In the genomic region with DNA sequence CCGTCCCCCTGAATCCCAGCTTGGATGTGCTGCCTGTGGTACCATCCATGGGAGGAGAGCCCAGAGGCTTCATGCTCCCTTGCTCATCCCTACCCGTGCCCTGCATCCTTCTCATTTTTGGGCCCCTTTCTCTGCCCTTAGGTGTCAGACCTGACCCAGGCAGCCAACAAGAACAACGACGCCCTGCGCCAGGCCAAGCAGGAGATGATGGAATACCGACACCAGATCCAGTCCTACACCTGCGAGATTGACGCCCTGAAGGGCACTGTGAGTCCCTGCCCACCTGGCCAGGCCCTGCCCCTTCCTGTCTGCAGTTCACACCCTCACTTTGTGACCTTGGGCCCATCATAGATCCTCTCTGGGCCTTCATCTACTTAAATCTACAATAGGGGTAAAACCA, we compare ENCODE assay signal across 17 cellular contexts. TPM values are rescaled to one million over a fixed set of nuclear protein-coding genes. Genes with fewer than 3 reads are reported as not detected.
DNase-seq lines count a peak whose midpoint lies in the region; ATAC-seq and TF ChIP-seq lines count a peak whose summit lies in the region.
"Had no signal": no experiment of that assay in that cellular context is flagged by ENCODE, and none has a peak within 500 bp of the region (broad histone marks: within the 10 kb centered on the region; RNA-seq: fewer than 3 reads in every experiment).

No MANE protein-coding gene starts in this region.

- intact Hi-C loops in psoas muscle (cut with DNase I) (no loop called here), tibial artery (cut with DNase I; ENCODE audit: low total_unique reads) (no loop called here)

- WGBS in psoas muscle, 3 donors, result 32 to 48% (median 35%) methylated on average over 8 of the region's 8 CpGs

- peaks cover 0 to 36% of the 10 kb centered on the region in 2 donors for H3K4me1 ChIP-seq in right atrium auricular region
- peaks cover 19% of the 10 kb centered on the region for H3K4me1 ChIP-seq in psoas muscle
- H3K4me1 ChIP-seq in tibial artery, result peaks cover 0 to 66% (median 27%) of the 10 kb centered on the region in 4 donors
- H3K4me1 ChIP-seq: BE2C had no signal

- peak overlapping the region; percentile 59 to 60 for H3K4me3 ChIP-seq in right atrium auricular region
- peak overlapping the region; percentile 93 for H3K4me3 ChIP-seq in psoas muscle
- peak overlapping the region; percentile 61 for H3K4me3 ChIP-seq in tibial artery

- ATAC-seq in psoas muscle, result no peak
- no peak for ATAC-seq in effector memory CD8-positive, alpha-beta T cell (replicated peaks)

- H3K27ac ChIP-seq in right atrium auricular region (peak overlapping the region; percentile 92 to 96), psoas muscle (peak overlapping the region; percentile 99), tibial artery (peak overlapping the region; percentile 87 to 96)

- no peak overlapping the region for H3K27ac Mint-ChIP-seq in effector memory CD8-positive, alpha-beta T cell

- TF ChIP-seq CTCF in right atrium auricular region (IDR thresholded peaks at IDR 0.05) (no peak), psoas muscle (IDR thresholded peaks at IDR 0.05) (no peak), tibial artery (IDR thresholded peaks at IDR 0.05) (no peak)

- H3K4me3 Mint-ChIP-seq in effector memory CD8-positive, alpha-beta T cell, result no peak overlapping the region
- H3K4me3 Mint-ChIP-seq: CD4-positive, alpha-beta memory T cell had no signal

- H3K27me3 ChIP-seq in right atrium auricular region (peaks cover 0 to 5% of the 10 kb centered on the region in 2 donors), psoas muscle (ENCODE audit: insufficient read depth in 3 of 3, low read length in 2 of 3) (no peaks in the 10 kb centered on the region), tibial artery (no peaks in the 10 kb centered on the region)
- H3K27me3 ChIP-seq: BE2C had no signal

- H3K36me3 ChIP-seq in right atrium auricular region (peaks cover 72% of the 10 kb centered on the region), psoas muscle (ENCODE audit: insufficient read depth in 1 of 2, low read depth in 1 of 2) (peaks cover 0 to 67% of the 10 kb centered on the region in 2 donors), tibial artery (peaks cover 6 to 33% (median 25%) of the 10 kb centered on the region in 3 donors)
- H3K36me3 ChIP-seq: BE2C had no signal

- H3K9me3 ChIP-seq in right atrium auricular region (no peaks in the 10 kb centered on the region), psoas muscle (no peaks in the 10 kb centered on the region), tibial artery (no peaks in the 10 kb centered on the region)
- H3K9me3 ChIP-seq: BE2C had no signal

- no peaks in the 10 kb centered on the region for H3K36me3 Mint-ChIP-seq in effector memory CD8-positive, alpha-beta T cell (ENCODE audit: insufficient read depth)

- H3K4me1 Mint-ChIP-seq in effector memory CD8-positive, alpha-beta T cell (ENCODE audit: low read depth in 2 of 2), result peaks cover 3 to 5% of the 10 kb centered on the region in 2 donors
- H3K4me1 Mint-ChIP-seq: CD4-positive, alpha-beta memory T cell had no signal

- H3K9me3 Mint-ChIP-seq in effector memory CD8-positive, alpha-beta T cell, result no peaks in the 10 kb centered on the region

- peaks cover 55 to 80% of the 10 kb centered on the region in 2 donors for H3K27me3 Mint-ChIP-seq in effector memory CD8-positive, alpha-beta T cell

- DNase-seq in ecto neural progenitor cell (ENCODE audit: low spot score) (peak; percentile 34), right atrium auricular region (ENCODE audit: low spot score) (no peak), psoas muscle (no peak), tibial artery (no peak), OCI-M1 (lab: John Stamatoyannopoulos, UW) (no peak), MV-4-11 (lab: John Stamatoyannopoulos, UW) (no peak)
- no peak for DNase-seq in effector memory CD8-positive, alpha-beta T cell
- DNase-seq: BE2C; CD4-positive, alpha-beta memory T cell; DMS79; HCEC 1CT; KG1; NCI-H1092 treated with DMSO at 0.1 percent for 48 hours; NCI-H1694; NCI-H69 had no signal

RNA-seq across cellular contexts. Expression of a gene that starts 2.5 kb away (rescaled TPM):
- total RNA-seq in right atrium auricular region (over 10,000 TPM; 12,280 to 13,654 TPM), psoas muscle (over 10,000 TPM; 12,653 to 14,820 (median 13,821) TPM)
- polyA plus RNA-seq in psoas muscle, result over 10,000 TPM in 2 of 3 donors, 1,000 to 10,000 TPM in 1; 8,143 to 13,925 (median 13,727) TPM
- total RNA-seq: CD4-positive, alpha-beta memory T cell; G401; M059J had no signal
- polyA plus RNA-seq: CD4-positive, alpha-beta memory T cell had no signal

RNA-seq across cellular contexts. Expression of a gene that starts 14.0 kb away (rescaled TPM):
- 10 to 100 TPM; 82.2 to 90.8 TPM for total RNA-seq in right atrium auricular region
- 100 to 1,000 TPM; 239 to 419 (median 304) TPM for total RNA-seq in psoas muscle
- 100 to 1,000 TPM in 2 of 3 donors, 10 to 100 TPM in 1; 34.8 to 190 (median 133) TPM for polyA plus RNA-seq in psoas muscle

RNA-seq across cellular contexts. Expression of a gene that starts 33.0 kb away (rescaled TPM):
- total RNA-seq in right atrium auricular region (10 to 100 TPM; 48.1 to 51.2 TPM), psoas muscle (10 to 100 TPM; 60.9 to 88.3 (median 63.9) TPM)
- 10 to 100 TPM; 46.7 to 93.1 (median 68.7) TPM for polyA plus RNA-seq in psoas muscle
